Comparison of ENCODE assay signal across 1 cellular context in genomic region chr13:33678906-33679657, GRCh38.
TF ChIP-seq lines count a peak whose summit lies in the region.

No MANE protein-coding gene starts in this region.

TF ChIP-seq in GM12878, 131 proteins besides CTCF, POLR2A, EP300 and RAD21 (continued from another document and continues in another):
- TF ChIP-seq MAX (IDR thresholded peaks at IDR 0.05; ENCODE audit: low read depth, low read length) (0 out of 2 replicates have a peak, but pooled peaks have one; percentile 32), SUPT20H (IDR thresholded peaks at IDR 0.05; ENCODE audit: borderline replicate concordance, control insufficient read depth, low read depth, low read length) (no peak), POLR2AphosphoS2 (IDR thresholded peaks at IDR 0.05; ENCODE audit: low read depth, low read length) (no peak), E4F1 (IDR thresholded peaks at IDR 0.05; ENCODE audit: borderline replicate concordance, partially characterized antibody) (no peak), SMAD5 (IDR thresholded peaks at IDR 0.05; ENCODE audit: low read depth) (peak; percentile 57; the same call in 1 of the 2 replicates), EZH2 (IDR thresholded peaks at IDR 0.05; ENCODE audit: borderline replicate concordance, control insufficient read depth, low read depth, low read length) (no peak), RELB (IDR thresholded peaks at IDR 0.05; ENCODE audit: low read depth) (peak; percentile 92), SKIL (IDR thresholded peaks at IDR 0.05; ENCODE audit: low read depth, poor library complexity, severe bottlenecking) (peak; percentile 88), GATAD2B (conservative IDR thresholded peaks at IDR 0.05; ENCODE audit: low read depth) (0 out of 2 replicates have a peak, but pooled peaks have one; percentile 19), FOXK2 (IDR thresholded peaks at IDR 0.05) (peak; percentile 58), PAX5 (IDR thresholded peaks at IDR 0.05; ENCODE audit: borderline replicate concordance, low read depth, low read length) (peak; percentile 75; the same call in 1 of the 2 replicates), HDAC6 (IDR thresholded peaks at IDR 0.05; ENCODE audit: unreplicated experiment) (no peak), CBFB (IDR thresholded peaks at IDR 0.05; ENCODE audit: low read depth) (0 out of 2 replicates have a peak, but pooled peaks have one; percentile 59), IRF3 (IDR thresholded peaks at IDR 0.05) (no peak), NFYA (IDR thresholded peaks at IDR 0.05; ENCODE audit: borderline replicate concordance, low read depth, low read length) (no peak), SP1 (IDR thresholded peaks at IDR 0.05; ENCODE audit: low read depth, low read length) (peak; percentile 36), IRF4 (IDR thresholded peaks at IDR 0.05; ENCODE audit: low read depth, low read length) (0 out of 2 replicates have a peak, but pooled peaks have one; percentile 44), HCFC1 (IDR thresholded peaks at IDR 0.05; ENCODE audit: low read length) (no peak), STAT3 (IDR thresholded peaks at IDR 0.05; ENCODE audit: low read depth, low read length) (0 out of 2 replicates have a peak, but pooled peaks have one; percentile 13), MTA3 (IDR thresholded peaks at IDR 0.05; ENCODE audit: borderline replicate concordance, low read length) (0 out of 2 replicates have a peak, but pooled peaks have one; percentile 60), ATF7 (IDR thresholded peaks at IDR 0.05; ENCODE audit: low read depth) (peak; percentile 95), SPI1 (IDR thresholded peaks at IDR 0.05; ENCODE audit: borderline replicate concordance, insufficient read depth, low read depth, low read length) (peak; percentile 20; the same call in 1 of the 2 replicates), CEBPB (IDR thresholded peaks at IDR 0.05; ENCODE audit: borderline replicate concordance in 1 of 2, low read depth in 2 of 2, low read length in 2 of 2) (peak in 1 of 2 experiments; percentile 93; a peak in 2 of 4 replicates), NR2F1 (conservative IDR thresholded peaks at IDR 0.05) (peak; percentile 87), DPF2 (IDR thresholded peaks at IDR 0.05) (peak; percentile 63), MXI1 (IDR thresholded peaks at IDR 0.05; ENCODE audit: low read depth, low read length) (peak; percentile 67; the same call in 1 of the 2 replicates), RAD51 (IDR thresholded peaks at IDR 0.05) (no peak; the same call in 1 of the 2 replicates), RUNX3 (IDR thresholded peaks at IDR 0.05; ENCODE audit: low read length) (peak; percentile 85), CREB1 (IDR thresholded peaks at IDR 0.05; ENCODE audit: low read depth) (peak; percentile 91), ZNF592 (IDR thresholded peaks at IDR 0.05) (no peak), SMARCA5 (IDR thresholded peaks at IDR 0.05) (peak; percentile 82), NKRF (conservative IDR thresholded peaks at IDR 0.05) (peak; percentile 43; the same call in 1 of the 2 replicates), PBX3 (IDR thresholded peaks at IDR 0.05; ENCODE audit: insufficient replicate concordance, low read depth, low read length) (no peak), ZNF687 (IDR thresholded peaks at IDR 0.05) (peak; percentile 93; the same call in 1 of the 2 replicates), JUND (IDR thresholded peaks at IDR 0.05; ENCODE audit: low read depth, low read length) (peak; percentile 37; the same call in 1 of the 2 replicates), WRNIP1 (IDR thresholded peaks at IDR 0.05; ENCODE audit: borderline replicate concordance, low read depth, low read length) (no peak), MTA2 (IDR thresholded peaks at IDR 0.05; ENCODE audit: low read depth) (peak; percentile 86), ZNF622 (IDR thresholded peaks at IDR 0.05) (no peak), YY1 (IDR thresholded peaks at IDR 0.05; ENCODE audit: low read depth, low read length) (peak; percentile 68), MEF2B (IDR thresholded peaks at IDR 0.05; ENCODE audit: partially characterized antibody, poor library complexity, severe bottlenecking) (peak; percentile 70), RB1 (IDR thresholded peaks at IDR 0.05; ENCODE audit: borderline replicate concordance) (peak; percentile 84; the same call in 1 of the 2 replicates), RELA (IDR thresholded peaks at IDR 0.05; ENCODE audit: borderline replicate concordance, partially characterized antibody) (peak; percentile 62), RBBP5 (conservative IDR thresholded peaks at IDR 0.05) (no peak)
